Comparison of ENCODE assay signal across 9 cellular contexts in the genomic region with DNA sequence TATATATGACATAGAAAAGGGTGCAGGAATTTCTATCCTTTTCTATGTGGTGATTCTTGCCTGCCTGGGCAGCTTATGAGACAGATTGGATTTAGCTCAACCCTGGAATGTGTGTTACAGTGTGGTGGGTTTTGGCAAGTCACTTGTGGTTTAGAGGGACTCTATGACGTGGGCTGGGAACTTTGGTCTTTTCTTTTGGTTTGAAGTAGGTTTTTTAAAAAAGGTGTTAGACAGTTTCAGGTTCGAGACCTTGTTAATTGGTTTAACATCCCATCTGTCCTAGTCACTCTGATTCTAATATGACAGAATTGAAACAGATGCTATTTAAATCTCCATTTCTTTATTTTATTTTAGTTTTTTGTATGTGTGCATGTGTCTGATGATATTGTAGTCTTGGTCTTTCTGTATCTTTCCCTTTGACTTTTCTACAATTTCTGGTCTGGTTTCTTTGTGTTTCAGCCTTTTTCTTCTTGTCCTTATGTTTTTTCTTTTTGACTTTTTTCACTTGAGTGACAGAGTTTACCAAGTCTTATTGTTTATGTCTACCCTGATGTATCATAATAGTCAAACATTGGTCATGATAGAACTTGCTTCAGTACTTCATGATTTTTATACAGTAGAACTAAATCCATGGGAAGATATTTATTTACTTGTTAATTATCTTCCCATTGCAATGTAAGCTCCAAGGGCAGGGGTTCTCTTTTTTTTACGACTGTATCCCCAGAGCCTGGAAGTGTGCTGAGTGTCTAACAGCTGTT.
A peak's percentile ranks its signal among the peaks of the same experiment; 100 is the strongest.
DNase-seq lines count a peak whose midpoint lies in the region; ATAC-seq and TF ChIP-seq lines count a peak whose summit lies in the region.
"Had no signal": no experiment of that assay in that cellular context is flagged by ENCODE, and none has a peak within 500 bp of the region (broad histone marks: within the 10 kb centered on the region; RNA-seq: fewer than 3 reads in every experiment).

No MANE protein-coding gene starts in this region.

- no peak for TF ChIP-seq CTCF in fibroblast of the aortic adventitia (IDR thresholded peaks at IDR 0.05; ENCODE audit: insufficient read depth, low read length)

- H3K4me3 ChIP-seq in fibroblast of the aortic adventitia (ENCODE audit: low read depth, low read length): no peak overlapping the region
- H3K4me3 ChIP-seq: lower lobe of right lung had no signal

- DNase-seq in fibroblast of the aortic adventitia (ENCODE audit: low read depth) (peak; percentile 21), NK-92 (lab: John Stamatoyannopoulos, UW; ENCODE audit: unreplicated experiment) (no peak), NCI-H2107 (lab: John Stamatoyannopoulos, UW) (no peak), CD1c-positive myeloid dendritic cell (ENCODE audit: extremely low spot score) (no peak), SKM-1 (lab: John Stamatoyannopoulos, UW; ENCODE audit: unreplicated experiment) (no peak)
- DNase-seq: lower lobe of right lung had no signal

- ATAC-seq in GM18499 (IDR thresholded peaks at IDR 0.05; ENCODE audit: insufficient read depth, unreplicated experiment) (peak; percentile 37), GM21381 (IDR thresholded peaks at IDR 0.05; ENCODE audit: unreplicated experiment) (peak; percentile 77), HG03571 (IDR thresholded peaks at IDR 0.05; ENCODE audit: unreplicated experiment) (peak; percentile 31)
